Comparison of ENCODE assay signal across 8 cellular contexts in the genomic region with DNA sequence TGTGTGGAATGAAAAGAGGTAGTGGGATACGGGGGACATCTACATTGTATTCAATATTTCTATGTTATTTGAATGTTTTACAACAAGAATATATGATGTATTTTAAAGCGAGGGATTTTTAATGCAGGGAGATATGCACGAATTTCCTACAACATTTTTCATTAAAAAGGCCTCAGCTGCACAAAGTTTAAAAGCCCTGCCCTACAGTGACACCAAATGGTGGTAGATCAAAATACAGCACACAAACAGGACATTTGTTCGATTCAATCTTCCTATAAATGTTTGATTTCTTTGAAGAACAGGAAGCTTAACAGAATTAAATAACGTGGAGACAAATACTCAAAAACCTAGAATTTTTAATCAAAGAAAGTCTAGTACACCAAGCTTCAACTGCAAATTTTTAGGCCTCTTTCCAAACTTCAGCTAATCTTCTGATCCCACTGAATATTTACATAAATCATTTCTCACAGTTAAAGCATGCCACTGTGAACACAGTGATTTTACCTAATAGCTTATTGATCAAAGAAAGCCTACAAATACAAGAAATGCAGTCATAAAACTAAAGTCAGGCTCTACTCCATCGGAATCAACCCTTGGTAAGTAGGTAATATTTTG.
DNase-seq lines count a peak whose midpoint lies in the region; ATAC-seq and TF ChIP-seq lines count a peak whose summit lies in the region.

No MANE protein-coding gene starts in this region.

- ATAC-seq in GM19023 (IDR thresholded peaks at IDR 0.05; ENCODE audit: unreplicated experiment): no peak

- TF ChIP-seq CTCF in colonic mucosa (IDR thresholded peaks at IDR 0.05) (peak; percentile 40), nephron progenitor cell (IDR thresholded peaks at IDR 0.05) (peak; percentile 52)

- H3K9me3 ChIP-seq in colonic mucosa: no peaks in the 10 kb centered on the region

- no peaks in the 10 kb centered on the region for H3K4me1 ChIP-seq in colonic mucosa

- no peak overlapping the region for H3K4me3 Mint-ChIP-seq in nephron progenitor cell

- H3K27me3 Mint-ChIP-seq in nephron progenitor cell (ENCODE audit: low read depth, poor library complexity): no peaks in the 10 kb centered on the region

- H3K36me3 Mint-ChIP-seq in nephron progenitor cell (ENCODE audit: low read depth): no peaks in the 10 kb centered on the region

- DNase-seq in DMS 273 (lab: John Stamatoyannopoulos, UW; ENCODE audit: unreplicated experiment) (peak; percentile 27), DMS 273 treated with DMSO at 0.1 percent for 48 hours (lab: John Stamatoyannopoulos, UW) (no peak), NCI-H2107 (lab: John Stamatoyannopoulos, UW) (peak; percentile 1), colonic mucosa (no peak), nephron progenitor cell (peak; percentile 4), NK-92 (lab: John Stamatoyannopoulos, UW; ENCODE audit: unreplicated experiment) (no peak)
- DNase-seq in NK-92 treated with Interleukin-12 subunit alpha and Interleukin-12 subunit beta, amount 100 ng/mL, for 24 hours (lab: John Stamatoyannopoulos, UW): no peak

- H3K27me3 ChIP-seq in colonic mucosa: no peaks in the 10 kb centered on the region

- H3K36me3 ChIP-seq in colonic mucosa: no peaks in the 10 kb centered on the region

- intact Hi-C loops in colonic mucosa (cut with DNase I): loop anchor here (5.0 kb wide), 2 partner anchors 224 to 514 kb away; no protein-coding TSS in a partner anchor

- H3K4me3 ChIP-seq in colonic mucosa: no peak overlapping the region

- peak overlapping the region; percentile 57 for H3K27ac Mint-ChIP-seq in nephron progenitor cell

- H3K27ac ChIP-seq in colonic mucosa: no peak overlapping the region

- H3K9ac ChIP-seq in colonic mucosa (ENCODE audit: low read depth in 2 of 2, low read length in 2 of 2): no peak overlapping the region

- H3K4me1 Mint-ChIP-seq in nephron progenitor cell: no peaks in the 10 kb centered on the region

- no peaks in the 10 kb centered on the region for H3K9me3 Mint-ChIP-seq in nephron progenitor cell

Comparison
In these comparisons a context has a peak if more than half of its experiments do, and no peak if none do; other contexts are left out.
1. DNase-seq: peak in DMS 273 (single experiment), NCI-H2107 (single experiment) and nephron progenitor cell (single experiment); none in DMS 273 treated with DMSO at 0.1 percent for 48 hours (single experiment), colonic mucosa (single experiment), NK-92 (single experiment) and NK-92 treated with Interleukin-12 subunit alpha and Interleukin-12 subunit beta, amount 100 ng/mL, for 24 hours (single experiment).